Comparison of ENCODE assay signal across 1 cellular context in the genomic region with DNA sequence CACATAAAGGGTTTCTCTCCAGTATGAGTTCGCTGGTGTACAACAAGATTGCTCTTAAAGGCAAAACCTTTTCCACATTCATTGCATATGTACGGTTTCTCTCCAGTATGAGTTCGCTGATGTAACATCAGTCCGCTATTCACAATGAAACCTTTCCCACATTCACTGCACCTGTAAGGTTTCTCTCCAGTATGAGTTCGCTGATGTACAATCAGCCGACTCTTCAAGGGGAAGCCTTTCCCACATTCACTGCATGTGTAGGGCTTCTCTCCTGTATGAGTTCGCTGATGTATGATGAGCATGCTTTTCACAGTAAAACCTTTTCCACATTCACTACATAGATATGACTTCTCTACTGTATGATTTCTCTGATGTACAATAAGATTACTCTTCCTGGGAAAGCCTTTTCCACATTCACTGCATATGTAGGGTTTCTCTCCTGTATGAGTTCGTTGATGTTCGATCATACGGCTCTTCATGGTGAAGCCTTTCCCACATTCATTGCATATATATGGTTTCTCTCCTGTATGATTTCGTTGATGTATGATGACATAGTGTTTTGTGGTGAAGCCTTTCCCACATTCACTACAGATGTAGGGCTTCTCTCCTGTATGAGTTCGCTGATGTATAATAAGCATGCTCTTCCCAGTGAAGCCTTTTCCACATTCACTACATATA.
TF ChIP-seq lines count a peak whose summit lies in the region.

No MANE protein-coding gene starts in this region.

TF ChIP-seq in H1, 55 proteins besides CTCF, POLR2A, EP300 and RAD21:
- no peak for TF ChIP-seq KDM4A (IDR thresholded peaks at IDR 0.05; ENCODE audit: low read depth, low read length, severe bottlenecking)
- no peak for TF ChIP-seq TEAD4 (IDR thresholded peaks at IDR 0.05; ENCODE audit: low read depth, low read length)
- TF ChIP-seq ZNF274 (IDR thresholded peaks at IDR 0.05; ENCODE audit: borderline replicate concordance, extremely low read depth, low read length), result peak; percentile 49; the same call in 1 of the 2 replicates
- TF ChIP-seq, protein P1, sequence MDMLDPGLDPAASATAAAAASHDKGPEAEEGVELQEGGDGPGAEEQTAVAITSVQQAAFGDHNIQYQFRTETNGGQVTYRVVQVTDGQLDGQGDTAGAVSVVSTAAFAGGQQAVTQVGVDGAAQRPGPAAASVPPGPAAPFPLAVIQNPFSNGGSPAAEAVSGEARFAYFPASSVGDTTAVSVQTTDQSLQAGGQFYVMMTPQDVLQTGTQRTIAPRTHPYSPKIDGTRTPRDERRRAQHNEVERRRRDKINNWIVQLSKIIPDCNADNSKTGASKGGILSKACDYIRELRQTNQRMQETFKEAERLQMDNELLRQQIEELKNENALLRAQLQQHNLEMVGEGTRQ (IDR thresholded peaks at IDR 0.05; ENCODE audit: low read length), result no peak
- TF ChIP-seq GTF2F1 (IDR thresholded peaks at IDR 0.05; ENCODE audit: borderline replicate concordance, low read depth, low read length), result no peak
- TF ChIP-seq CTBP2 (IDR thresholded peaks at IDR 0.05; ENCODE audit: borderline replicate concordance, insufficient read depth, insufficient read length, low read length), result no peak
- no peak for TF ChIP-seq BACH1 (IDR thresholded peaks at IDR 0.05; ENCODE audit: low read length)
- TF ChIP-seq PHF8 (conservative IDR thresholded peaks at IDR 0.05; ENCODE audit: low read depth, low read length), result no peak
